Comparison of ENCODE assay signal across 1 cellular context in genomic region chr6:27157461-27158315, GRCh38.
TF ChIP-seq lines count a peak whose summit lies in the region.

No MANE protein-coding gene starts in this region.

TF ChIP-seq in HEK293, 187 proteins besides CTCF, POLR2A, EP300 and RAD21 (continued from another document and continues in another):
- TF ChIP-seq REST (tag by site-specific recombination; IDR thresholded peaks at IDR 0.05) (0 out of 2 replicates have a peak, but pooled peaks have one; percentile 11), HIC1 (tag by site-specific recombination; IDR thresholded peaks at IDR 0.05) (no peak), ZBTB17 (tag by site-specific recombination; IDR thresholded peaks at IDR 0.05) (peak; percentile 70), KLF10 (tag by site-specific recombination; IDR thresholded peaks at IDR 0.05) (no peak; the same call in 1 of the 2 replicates), BCL11A (tag by site-specific recombination; IDR thresholded peaks at IDR 0.05; ENCODE audit: low read depth) (no peak), ZSCAN16 (tag by site-specific recombination; IDR thresholded peaks at IDR 0.05) (no peak), ZSCAN4 (tag by site-specific recombination; IDR thresholded peaks at IDR 0.05) (peak; percentile 27; the same call in 1 of the 2 replicates), ZNF423 (tag by site-specific recombination; IDR thresholded peaks at IDR 0.05) (no peak), ZNF580 (tag by site-specific recombination; IDR thresholded peaks at IDR 0.05) (peak; percentile 69), ZNF311 (tag by site-specific recombination; IDR thresholded peaks at IDR 0.05; ENCODE audit: borderline replicate concordance) (no peak), ZNF677 (tag by site-specific recombination; IDR thresholded peaks at IDR 0.05) (no peak), ELK4 (IDR thresholded peaks at IDR 0.05; ENCODE audit: borderline replicate concordance, low read depth, low read length) (no peak), INSM2 (tag by site-specific recombination; IDR thresholded peaks at IDR 0.05) (peak; percentile 52; the same call in 1 of the 2 replicates), ZNF518A (tag by site-specific recombination; conservative IDR thresholded peaks at IDR 0.05; ENCODE audit: low read depth) (no peak; the same call in 1 of the 2 replicates), ZBTB10 (tag by site-specific recombination; IDR thresholded peaks at IDR 0.05) (peak; percentile 70), ZFHX2 (tag by site-specific recombination; conservative IDR thresholded peaks at IDR 0.05) (peak; percentile 60), ZNF645 (tag by site-specific recombination; IDR thresholded peaks at IDR 0.05) (no peak), ZNF76 (tag by site-specific recombination; IDR thresholded peaks at IDR 0.05; ENCODE audit: borderline replicate concordance, low read depth) (peak; percentile 69; the same call in 1 of the 2 replicates), KLF8 (tag by site-specific recombination; IDR thresholded peaks at IDR 0.05) (peak; percentile 80), HOXC10 (CRISPR knock-in tag; IDR thresholded peaks at IDR 0.05) (no peak), ZNF473 (tag by site-specific recombination; IDR thresholded peaks at IDR 0.05) (no peak), GLI4 (tag by site-specific recombination; IDR thresholded peaks at IDR 0.05) (0 out of 2 replicates have a peak, but pooled peaks have one; percentile 18), PRDM6 (tag by site-specific recombination; IDR thresholded peaks at IDR 0.05) (no peak), ZNF18 (tag by site-specific recombination; IDR thresholded peaks at IDR 0.05) (no peak), MYNN (tag by site-specific recombination; IDR thresholded peaks at IDR 0.05; ENCODE audit: borderline replicate concordance) (no peak)
